Comparison of ENCODE assay signal across 8 cellular contexts in the genomic region with DNA sequence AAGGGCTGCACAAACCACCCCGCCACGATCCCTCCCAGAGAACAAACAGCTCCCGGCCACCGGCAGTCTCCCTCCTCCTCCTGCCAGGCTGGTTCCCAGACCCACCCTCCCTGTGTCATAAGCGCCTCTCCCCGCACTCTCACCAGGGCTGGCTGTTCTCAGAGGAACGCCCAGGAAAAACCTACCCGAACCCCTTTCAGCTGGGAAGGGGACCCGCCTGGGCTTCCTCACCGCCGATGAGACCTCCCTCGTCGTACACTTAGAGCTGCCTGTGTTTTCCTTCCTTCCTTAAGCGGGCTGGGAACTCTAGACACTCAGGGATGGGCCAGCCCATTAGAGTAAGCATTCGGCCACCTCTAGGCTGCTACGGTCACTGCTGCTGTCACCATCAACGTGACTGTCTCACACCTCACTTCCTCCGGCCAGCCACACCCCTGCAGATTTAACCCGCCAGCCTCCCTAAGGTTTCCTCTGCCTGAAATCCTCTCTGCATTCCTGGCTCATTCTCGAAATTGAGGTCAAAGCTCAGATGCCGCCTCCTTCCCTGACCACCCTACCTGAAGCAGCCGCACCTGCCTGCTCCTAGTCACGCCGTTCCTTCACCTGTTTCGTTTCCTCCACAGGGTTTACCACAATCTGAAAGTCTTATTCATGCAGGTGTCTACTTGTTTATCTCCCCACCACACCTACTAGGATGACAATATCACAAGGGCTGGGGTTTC. TPM values are rescaled to one million over a fixed set of nuclear protein-coding genes. Genes with fewer than 3 reads are reported as not detected.
DNase-seq lines count a peak whose midpoint lies in the region; ATAC-seq and TF ChIP-seq lines count a peak whose summit lies in the region.

No MANE protein-coding gene starts in this region.

- peaks cover 28% of the 10 kb centered on the region for H3K4me1 Mint-ChIP-seq in dendritic cell treated with granulocyte-macrophage colony-stimulating factor and Interleukin-4, amounts not matched to agents 40 ng/mL and 50 ng/mL, for 4 days (ENCODE audit: low read depth)

- peak overlapping the region; percentile 4 for H3K4me3 Mint-ChIP-seq in dendritic cell treated with granulocyte-macrophage colony-stimulating factor and Interleukin-4, amounts not matched to agents 40 ng/mL and 50 ng/mL, for 4 days

- no peak overlapping the region for H3K27ac Mint-ChIP-seq in dendritic cell treated with granulocyte-macrophage colony-stimulating factor and Interleukin-4, amounts not matched to agents 40 ng/mL and 50 ng/mL, for 4 days

- DNase-seq in DMS79 treated with DMSO at 0.1 percent for 48 hours (lab: John Stamatoyannopoulos, UW) (peak; percentile 50), DMS79 (lab: John Stamatoyannopoulos, UW) (no peak), NCI-H146 treated with DMSO at 0.1 percent for 48 hours (lab: John Stamatoyannopoulos, UW; ENCODE audit: unreplicated experiment) (peak; percentile 43), myocyte (ENCODE audit: low read depth) (peak; percentile 44), OCI-M2 (lab: John Stamatoyannopoulos, UW; ENCODE audit: unreplicated experiment) (no peak), erythroblast (lab: John Stamatoyannopoulos, UW) (no peak)

- H3K36me3 Mint-ChIP-seq in dendritic cell treated with granulocyte-macrophage colony-stimulating factor and Interleukin-4, amounts not matched to agents 40 ng/mL and 50 ng/mL, for 4 days (ENCODE audit: low read depth), result no peaks in the 10 kb centered on the region

- peaks cover 84% of the 10 kb centered on the region for H3K27me3 Mint-ChIP-seq in dendritic cell treated with granulocyte-macrophage colony-stimulating factor and Interleukin-4, amounts not matched to agents 40 ng/mL and 50 ng/mL, for 4 days

- intact Hi-C loops in dendritic cell treated with granulocyte-macrophage colony-stimulating factor and Interleukin-4, amounts not matched to agents 40 ng/mL and 50 ng/mL, for 4 days (cut with micrococcal nuclease), result no loop called here

- no peaks in the 10 kb centered on the region for H3K9me3 Mint-ChIP-seq in dendritic cell treated with granulocyte-macrophage colony-stimulating factor and Interleukin-4, amounts not matched to agents 40 ng/mL and 50 ng/mL, for 4 days

- ATAC-seq in GM18505 (IDR thresholded peaks at IDR 0.05; ENCODE audit: unreplicated experiment), result no peak

- TF ChIP-seq POLR2A in GM18505 (IDR thresholded peaks at IDR 0.05; ENCODE audit: borderline replicate concordance, extremely low read depth, insufficient read depth, insufficient read length) (no peak), erythroblast (IDR thresholded peaks at IDR 0.05; ENCODE audit: low read length) (no peak)

RNA-seq across cellular contexts. Expression of gene RDH13, which starts 6.3 kb away (rescaled TPM):
- total RNA-seq in myocyte, result 4.9 and 9.4 TPM in 2 replicates
- 9.3 TPM for polyA plus RNA-seq in myocyte (2012)

RNA-seq across cellular contexts. Expression of gene EPS8L1, which starts 6.4 kb away (rescaled TPM):
- total RNA-seq in myocyte, result 0.78 and 1.4 TPM in 2 replicates
- 2.2 TPM for polyA plus RNA-seq in myocyte (2012)

RNA-seq across cellular contexts. Expression of gene GP6, which starts 31.2 kb away (rescaled TPM):
- total RNA-seq in myocyte, result not detected in 2 replicates
- polyA plus RNA-seq in myocyte (2012), result not detected

RNA-seq across cellular contexts. Expression of gene PPP1R12C, which starts 48.1 kb away (rescaled TPM):
- 43.5 and 46.8 TPM in 2 replicates for total RNA-seq in myocyte
- polyA plus RNA-seq in myocyte (2012), result 60.8 TPM

Comparison
In these comparisons a context has a peak if more than half of its experiments do, and no peak if none do; other contexts are left out.
1. DNase-seq: peak in DMS79 treated with DMSO at 0.1 percent for 48 hours (single experiment), NCI-H146 treated with DMSO at 0.1 percent for 48 hours (single experiment) and myocyte (single experiment); none in DMS79 (single experiment), OCI-M2 (single experiment) and erythroblast (0 of 2).